Comparison of ENCODE assay signal across 9 cellular contexts in genomic region chr2:176110975-176111663, GRCh38. TPM values are rescaled to one million over a fixed set of nuclear protein-coding genes. Genes with fewer than 3 reads are reported as not detected.
A peak's percentile ranks its signal among the peaks of the same experiment; 100 is the strongest.
DNase-seq lines count a peak whose midpoint lies in the region; TF ChIP-seq lines count a peak whose summit lies in the region.
"Had no signal": no experiment of that assay in that cellular context is flagged by ENCODE, and none has a peak within 500 bp of the region (broad histone marks: within the 10 kb centered on the region; RNA-seq: fewer than 3 reads in every experiment).

No MANE protein-coding gene starts in this region.

- no peak overlapping the region for H3K4me3 ChIP-seq in GM12875 (ENCODE audit: low read depth, low read length)
- H3K4me3 ChIP-seq: dorsolateral prefrontal cortex had no signal

- H3K9me3 Mint-ChIP-seq in chondrocyte (ENCODE audit: low read depth), result no peaks in the 10 kb centered on the region
- H3K9me3 Mint-ChIP-seq in progenitor cell of endocrine pancreas (ENCODE audit: low read depth), result no peaks in the 10 kb centered on the region

- H3K27me3 Mint-ChIP-seq in chondrocyte (ENCODE audit: low read depth) (peaks cover 80% of the 10 kb centered on the region), progenitor cell of endocrine pancreas (peaks cover 89% of the 10 kb centered on the region)

- H3K4me3 Mint-ChIP-seq in chondrocyte (ENCODE audit: unreplicated experiment) (no peak overlapping the region), progenitor cell of endocrine pancreas (ENCODE audit: low read depth) (no peak overlapping the region)

- H3K27ac Mint-ChIP-seq in chondrocyte (ENCODE audit: unreplicated experiment), result no peak overlapping the region
- no peak overlapping the region for H3K27ac Mint-ChIP-seq in progenitor cell of endocrine pancreas

- H3K4me1 Mint-ChIP-seq in chondrocyte (ENCODE audit: low read depth), result peaks cover 18% of the 10 kb centered on the region
- H3K4me1 Mint-ChIP-seq in progenitor cell of endocrine pancreas (ENCODE audit: low read depth), result peaks cover 3% of the 10 kb centered on the region

- peak; percentile 85 for TF ChIP-seq CTCF in GM12875 (IDR thresholded peaks at IDR 0.05; ENCODE audit: borderline replicate concordance, insufficient read depth, low read depth, low read length)
- TF ChIP-seq CTCF in chondrocyte (IDR thresholded peaks at IDR 0.05), result peak; percentile 77
- TF ChIP-seq CTCF in progenitor cell of endocrine pancreas (IDR thresholded peaks at IDR 0.05; ENCODE audit: unreplicated experiment), result peak; percentile 76

- H3K36me3 Mint-ChIP-seq in chondrocyte (ENCODE audit: low read depth) (peaks cover 3% of the 10 kb centered on the region), progenitor cell of endocrine pancreas (ENCODE audit: insufficient read depth) (no peaks in the 10 kb centered on the region)

- DNase-seq in ACHN, result peak; percentile 78
- DNase-seq in NCI-H510A (lab: John Stamatoyannopoulos, UW), result peak; percentile 60
- no peak for DNase-seq in chondrocyte (ENCODE audit: low spot score)
- no peak for DNase-seq in progenitor cell of endocrine pancreas (ENCODE audit: low spot score, unreplicated experiment)
- no peak for DNase-seq in NCI-H1048 (lab: John Stamatoyannopoulos, UW)
- DNase-seq in activated naive CD4-positive, alpha-beta T cell (lab: John Stamatoyannopoulos, UW), result no peak
- no peak for DNase-seq in activated CD4-positive, alpha-beta T cell treated with anti-CD3 and anti-CD28 coated beads for 4 hours

- in situ Hi-C loops in ACHN (cut with HindIII; ENCODE audit: low pct_ligation_motif_present, low pct_unique_long_range_greater_than_20kb, low sequenced_read_pairs), result no loop called here

RNA-seq across cellular contexts. Expression of gene HOXD11, which starts 4.0 kb away (rescaled TPM):
- total RNA-seq in chondrocyte (not detected in 3 replicates), progenitor cell of endocrine pancreas (not detected in 2 replicates)
- total RNA-seq: dorsolateral prefrontal cortex had no signal

RNA-seq across cellular contexts. Expression of gene HOXD10, which starts 5.5 kb away (rescaled TPM):
- total RNA-seq in chondrocyte (not detected in 3 replicates), progenitor cell of endocrine pancreas (not detected in 2 replicates)

RNA-seq across cellular contexts. Expression of gene HOXD9, which starts 11.4 kb away (rescaled TPM):
- total RNA-seq in chondrocyte (not detected in 3 replicates), progenitor cell of endocrine pancreas (not detected in 2 replicates)

RNA-seq across cellular contexts. Expression of gene HOXD12, which starts 11.5 kb away (rescaled TPM):
- not detected in 3 replicates for total RNA-seq in chondrocyte
- total RNA-seq in progenitor cell of endocrine pancreas, result not detected in 2 replicates
- total RNA-seq: dorsolateral prefrontal cortex had no signal

RNA-seq across cellular contexts. Expression of gene HOXD8, which starts 18.4 kb away (rescaled TPM):
- total RNA-seq in chondrocyte (not detected in 3 replicates), progenitor cell of endocrine pancreas (not detected in 2 replicates)
- total RNA-seq: dorsolateral prefrontal cortex had no signal

Comparison
In these comparisons a context has a peak if more than half of its experiments do, and no peak if none do; other contexts are left out.
1. DNase-seq: peak in ACHN (single experiment) and NCI-H510A (single experiment); none in chondrocyte (single experiment), progenitor cell of endocrine pancreas (single experiment), NCI-H1048 (single experiment), activated naive CD4-positive, alpha-beta T cell (0 of 4) and activated CD4-positive, alpha-beta T cell treated with anti-CD3 and anti-CD28 coated beads for 4 hours (0 of 2).
2. Peak in every context shown above with its lines, with median percentiles within 50 percentile points of each other: CTCF ChIP-seq.